Comparison of ENCODE assay signal across 29 cellular contexts in genomic region chr6:28390688-28391087, GRCh38.
"Had no signal": no experiment of that assay in that cellular context is flagged by ENCODE, and none has a peak within 500 bp of the region (broad histone marks: within the 10 kb centered on the region; RNA-seq: fewer than 3 reads in every experiment).

No MANE protein-coding gene starts in this region.

- DNase-seq: activated CD4-positive, alpha-beta memory T cell treated with anti-CD3 and anti-CD28 coated beads for 36 hours; activated CD4-positive, alpha-beta T cell treated with anti-CD3 and anti-CD28 coated beads for 36 hours; activated CD4-positive, alpha-beta T cell treated with anti-CD3 and anti-CD28 coated beads, Interleukin-2, amount 10 ng/mL, durations not matched to agents 24 days and 14 days; activated CD4-positive, CD25-positive, alpha-beta regulatory T cell; activated CD4-positive, CD25-positive, alpha-beta regulatory T cell treated with anti-CD3 and anti-CD28 coated beads, Interleukin-2, amount 50 U/mL, for 72 hours; activated CD8-positive, alpha-beta memory T cell treated with anti-CD3 and anti-CD28 coated beads, Interleukin-2, amount 10 ng/mL, durations not matched to agents 7 days and 5 days; activated CD8-positive, alpha-beta memory T cell treated with anti-CD3 and anti-CD28 coated beads, Interleukin-2, amount 50 U/mL, for 4 hours; activated CD8-positive, alpha-beta T cell treated with anti-CD3 and anti-CD28 coated beads, Interleukin-2, amount 10 ng/mL, durations not matched to agents 7 days and 5 days; activated effector memory CD4-positive, alpha-beta T cell treated with Interleukin-2 at 50 U/mL for 16 hours; activated gamma-delta T cell treated with Interleukin-2 at 50 U/mL for 16 hours; activated naive CD4-positive, alpha-beta T cell treated with anti-CD3 and anti-CD28 coated beads, Interleukin-2, amount 50 U/mL, for 16 hours; activated naive CD4-positive, alpha-beta T cell treated with Interleukin-2 at 50 U/mL for 16 hours; activated T-cell treated with anti-CD3 and anti-CD28 coated beads, Interleukin-2, amount 50 U/mL, for 1 hour; amygdala; aorta; body of pancreas; central memory CD4-positive, alpha-beta T cell; cerebellar nuclear complex; colonic mucosa; effector CD8-positive, alpha-beta T cell; esophagus squamous epithelium; foreskin melanocyte; head of caudate nucleus; T-helper 2 cell had no signal

- ATAC-seq: activated CD4-positive, alpha-beta T cell treated with anti-CD3 and anti-CD28 coated beads for 36 hours; activated CD8-positive, alpha-beta memory T cell treated with anti-CD3 and anti-CD28 coated beads, Interleukin-2, amount 10 ng/mL, durations not matched to agents 7 days and 5 days; activated CD8-positive, alpha-beta T cell treated with anti-CD3 and anti-CD28 coated beads, Interleukin-2, amount 10 ng/mL, durations not matched to agents 7 days and 5 days; activated T-helper 17 cell treated with anti-CD3 and anti-CD28 coated beads, Interleukin-2, amount 50 U/mL, for 72 hours; body of pancreas had no signal

- H3K4me3 ChIP-seq: body of pancreas, cardiac muscle cell, colonic mucosa, esophagus squamous epithelium had no signal

- H3K27ac ChIP-seq: body of pancreas, cardiac muscle cell, colonic mucosa, epithelial cell of prostate, esophagus squamous epithelium had no signal

- H3K27me3 ChIP-seq: body of pancreas, cardiac muscle cell, colonic mucosa, esophagus squamous epithelium had no signal

- H3K9me3 ChIP-seq: body of pancreas, colonic mucosa, esophagus squamous epithelium had no signal

- FAIRE-seq: endometrium, endothelial cell of umbilical vein had no signal

- H3K4me1 ChIP-seq: body of pancreas, colonic mucosa had no signal
